In genomic region chr19:4401482-4402170, GRCh38 we compare ENCODE assay signal across 8 cellular contexts. TPM values are rescaled to one million over a fixed set of nuclear protein-coding genes. Genes with fewer than 3 reads are reported as not detected.
DNase-seq lines count a peak whose midpoint lies in the region; ATAC-seq and TF ChIP-seq lines count a peak whose summit lies in the region.

No MANE protein-coding gene starts in this region.

- TF ChIP-seq POLR2A in spleen (IDR thresholded peaks at IDR 0.05) = no peak

- POLR2A ChIA-PET in activated B cell treated with CpG ODN at 0.5 μM for 24 hours (lab: Charles Lee) = interaction anchor here (0.6 to 2.9 kb wide), 13 partner anchors 11 to 639 kb away, joined by 3 to 20 read pairs (median 4); partner anchors contain the start of genes HDGFL2, MPND, MRPL54 and YJU2

- TF ChIP-seq CTCF in HFF-Myc (IDR thresholded peaks at IDR 0.05; ENCODE audit: low read depth, low read length, missing control alignments) (no peak), activated B cell treated with CpG ODN at 0.5 μM for 24 hours (IDR thresholded peaks at IDR 0.05) (no peak), glutamatergic neuron (IDR thresholded peaks at IDR 0.05; ENCODE audit: partially characterized antibody, unreplicated experiment) (peak; percentile 16), spleen (IDR thresholded peaks at IDR 0.05 in 8 of 11, conservative IDR thresholded peaks at IDR 0.05 in 3 of 11) (no peak)

- H3K4me1 Mint-ChIP-seq in activated B cell treated with CpG ODN at 0.5 μM for 24 hours (peaks cover 59% of the 10 kb centered on the region), glutamatergic neuron (ENCODE audit: low read depth, unreplicated experiment) (peaks cover 10% of the 10 kb centered on the region)

- H3K9me3 Mint-ChIP-seq in activated B cell treated with CpG ODN at 0.5 μM for 24 hours (no peaks in the 10 kb centered on the region), glutamatergic neuron (ENCODE audit: unreplicated experiment) (no peaks in the 10 kb centered on the region)

- no peaks in the 10 kb centered on the region for H3K9me3 ChIP-seq in spleen

- H3K4me3 ChIP-seq in HFF-Myc (replicated peaks; ENCODE audit: low read depth, low read length) (peak overlapping the region; percentile 95), spleen (peak overlapping the region in 6 of 8 donors; percentile 72 to 95 (median 90))

- ATAC-seq in activated B cell treated with CpG ODN at 0.5 μM for 24 hours (ENCODE audit: low read depth) = no peak
- no peak for ATAC-seq in HG02840 (IDR thresholded peaks at IDR 0.05; ENCODE audit: low FRiP score, unreplicated experiment)

- H3K27ac ChIP-seq in spleen = peak overlapping the region; percentile 64 to 99 (median 92)

- CTCF ChIA-PET in activated B cell treated with CpG ODN at 0.5 μM for 24 hours (lab: Charles Lee) = interaction anchor here (1.0 to 1.8 kb wide), 7 partner anchors 15 to 141 kb away, joined by 3 to 18 read pairs (median 4); no protein-coding TSS in a partner anchor

- intact Hi-C loops in activated B cell treated with CpG ODN at 0.5 μM for 24 hours (cut with micrococcal nuclease) = loop anchor here (1.0 to 10.0 kb wide), 10 partner anchors 29 to 894 kb away; partner anchors contain the start of genes APBA3, EEF2, FEM1A and FZR1
- intact Hi-C loops in spleen (cut with DNase I; ENCODE audit: low total_unique reads) = no loop called here
- intact Hi-C loops in head of caudate nucleus (cut with DNase I) = loop anchor here (5.0 to 10.0 kb wide), 2 partner anchors 53 to 154 kb away; partner anchors contain the start of genes UBXN6 and YJU2

- WGBS in spleen, 5 donors = 5 to 10% (median 8%) methylated on average over 14 of the region's 14 CpGs

- H3K4me3 Mint-ChIP-seq in activated B cell treated with CpG ODN at 0.5 μM for 24 hours = peak overlapping the region; percentile 87
- H3K4me3 Mint-ChIP-seq in glutamatergic neuron (ENCODE audit: unreplicated experiment) = peak overlapping the region; percentile 86

- H3K4me1 ChIP-seq in spleen = peaks cover 20 to 73% (median 57%) of the 10 kb centered on the region in 6 donors

- H3K36me3 Mint-ChIP-seq in activated B cell treated with CpG ODN at 0.5 μM for 24 hours (ENCODE audit: low read depth) = peaks cover 11% of the 10 kb centered on the region
- H3K36me3 Mint-ChIP-seq in glutamatergic neuron (ENCODE audit: unreplicated experiment) = no peaks in the 10 kb centered on the region

- H3K27me3 ChIP-seq in spleen (replicated peaks in 1 of 7) = no peaks in the 10 kb centered on the region

- H3K36me3 ChIP-seq in spleen = peaks cover 0 to 22% (median 3%) of the 10 kb centered on the region in 6 donors

- DNase-seq in HFF-Myc (ENCODE audit: extremely low read depth, low read depth) (no peak), activated B cell treated with CpG ODN at 0.5 μM for 24 hours (no peak), glutamatergic neuron (no peak), spleen (no peak), HK-2 (ENCODE audit: unreplicated experiment) (no peak), occipital lobe (lab: John Stamatoyannopoulos, UW) (no peak), head of caudate nucleus (no peak)

- H3K27me3 Mint-ChIP-seq in activated B cell treated with CpG ODN at 0.5 μM for 24 hours (no peaks in the 10 kb centered on the region), glutamatergic neuron (ENCODE audit: unreplicated experiment) (peaks cover 2% of the 10 kb centered on the region)

- H3K27ac Mint-ChIP-seq in activated B cell treated with CpG ODN at 0.5 μM for 24 hours = peak overlapping the region; percentile 91
- H3K27ac Mint-ChIP-seq in glutamatergic neuron (ENCODE audit: unreplicated experiment) = peak overlapping the region; percentile 75

RNA-seq across cellular contexts. Expression of gene CHAF1A, which starts 0.8 kb away (rescaled TPM):
- total RNA-seq in activated B cell treated with CpG ODN at 0.5 μM for 24 hours = 13.9 and 19.2 TPM in 2 replicates
- 20.5 TPM for total RNA-seq in glutamatergic neuron (ENCODE audit: unreplicated experiment)
- 10 to 100 TPM in 5 of 7 donors, 1 to 10 TPM in 2; 9.4 to 17.9 (median 10.6) TPM for total RNA-seq in spleen
- 1 to 10 TPM; 3.8 to 7.4 (median 5.7) TPM for polyA plus RNA-seq in spleen
- 6.2 TPM for total RNA-seq in occipital lobe

RNA-seq across cellular contexts. Expression of gene SH3GL1, which starts 1.3 kb away (rescaled TPM):
- total RNA-seq in activated B cell treated with CpG ODN at 0.5 μM for 24 hours = 33.8 and 43.7 TPM in 2 replicates
- 56.3 TPM for total RNA-seq in glutamatergic neuron (ENCODE audit: unreplicated experiment)
- total RNA-seq in spleen = 10 to 100 TPM; 37.2 to 77.4 (median 66.2) TPM
- polyA plus RNA-seq in spleen = 10 to 100 TPM; 26.1 to 44.0 (median 31.3) TPM
- total RNA-seq in occipital lobe = 15.3 TPM

RNA-seq across cellular contexts. Expression of gene UBXN6, which starts 56.0 kb away (rescaled TPM):
- total RNA-seq in activated B cell treated with CpG ODN at 0.5 μM for 24 hours (54.3 and 58.2 TPM in 2 replicates), glutamatergic neuron (ENCODE audit: unreplicated experiment) (47.9 TPM), spleen (100 to 1,000 TPM in 2 of 7 donors, 10 to 100 TPM in 5; 72.3 to 132 (median 89.8) TPM), occipital lobe (54.7 TPM)
- polyA plus RNA-seq in spleen = 100 to 1,000 TPM in 2 of 3 donors, 10 to 100 TPM in 1; 76.4 to 146 (median 123) TPM

RNA-seq across cellular contexts. Expression of gene MPND, which starts 58.3 kb away (rescaled TPM):
- total RNA-seq in activated B cell treated with CpG ODN at 0.5 μM for 24 hours = 25.2 and 29.8 TPM in 2 replicates
- total RNA-seq in glutamatergic neuron (ENCODE audit: unreplicated experiment) = 56.7 TPM
- total RNA-seq in spleen = 10 to 100 TPM in 4 of 7 donors, 1 to 10 TPM in 3; 6.4 to 24.2 (median 13.8) TPM
- 10 to 100 TPM; 17.1 to 24.0 (median 17.9) TPM for polyA plus RNA-seq in spleen
- total RNA-seq in occipital lobe = 11.5 TPM
